ENCODE assay signal across 8 cellular contexts in genomic region chrX:76148011-76148665, GRCh38. TPM values are rescaled to one million over a fixed set of nuclear protein-coding genes. Genes with fewer than 3 reads are reported as not detected.
DNase-seq lines count a peak whose midpoint lies in the region; ATAC-seq and TF ChIP-seq lines count a peak whose summit lies in the region.

No MANE protein-coding gene starts in this region.

- peak; percentile 4 for DNase-seq in A172 (ENCODE audit: low spot score)
- peak; percentile 0 for DNase-seq in HFFc6
- peak; percentile 29 for DNase-seq in activated naive CD8-positive, alpha-beta T cell treated with anti-CD3 and anti-CD28 coated beads, Interleukin-2, amount 10 ng/mL, durations not matched to agents 7 days and 5 days
- DNase-seq in kidney tubule cell (ENCODE audit: low spot score): peak; percentile 74
- DNase-seq in activated gamma-delta T cell (lab: John Stamatoyannopoulos, UW): no peak
- DNase-seq in GM13977 (ENCODE audit: low spot score): no peak

- no peaks in the 10 kb centered on the region for H3K9me3 Mint-ChIP-seq in HFFc6
- no peaks in the 10 kb centered on the region for H3K9me3 Mint-ChIP-seq in activated naive CD8-positive, alpha-beta T cell treated with anti-CD3 and anti-CD28 coated beads, Interleukin-2, amount 10 ng/mL, durations not matched to agents 7 days and 5 days

- ATAC-seq in activated naive CD8-positive, alpha-beta T cell treated with anti-CD3 and anti-CD28 coated beads, Interleukin-2, amount 10 ng/mL, durations not matched to agents 7 days and 5 days (ENCODE audit: low read depth): no peak
- no peak for ATAC-seq in HG03432 (IDR thresholded peaks at IDR 0.05; ENCODE audit: unreplicated experiment)

- H3K36me3 Mint-ChIP-seq in HFFc6 (ENCODE audit: low read depth): no peaks in the 10 kb centered on the region
- H3K36me3 Mint-ChIP-seq in activated naive CD8-positive, alpha-beta T cell treated with anti-CD3 and anti-CD28 coated beads, Interleukin-2, amount 10 ng/mL, durations not matched to agents 7 days and 5 days: no peaks in the 10 kb centered on the region

- in situ Hi-C loops in GM13977 (cut with MboI; ENCODE audit: low pct_unique_long_range_greater_than_20kb, low sequenced_read_pairs, unreplicated experiment): no loop called here

- H3K4me3 Mint-ChIP-seq in HFFc6: peak overlapping the region; percentile 87
- peak overlapping the region; percentile 87 for H3K4me3 Mint-ChIP-seq in activated naive CD8-positive, alpha-beta T cell treated with anti-CD3 and anti-CD28 coated beads, Interleukin-2, amount 10 ng/mL, durations not matched to agents 7 days and 5 days

- POLR2A ChIA-PET in activated naive CD8-positive, alpha-beta T cell treated with anti-CD3 and anti-CD28 coated beads, Interleukin-2, amount 10 ng/mL, durations not matched to agents 7 days and 5 days (lab: Charles Lee): interaction anchor here (1.1 kb wide), 1 partner anchor 25 kb away, joined by 7 read pairs; the partner anchor contains the start of gene PBDC1

- H3K27ac ChIP-seq in temporal lobe (ENCODE audit: low read depth, low read length): peak overlapping the region; percentile 71

- TF ChIP-seq CTCF in HFFc6 (IDR thresholded peaks at IDR 0.05) (no peak), GM13977 (IDR thresholded peaks at IDR 0.05; ENCODE audit: extremely low read depth, insufficient read depth, missing control alignments) (no peak)

- H3K4me1 Mint-ChIP-seq in HFFc6 (ENCODE audit: low read depth): peaks cover 15% of the 10 kb centered on the region
- peaks cover 11% of the 10 kb centered on the region for H3K4me1 Mint-ChIP-seq in activated naive CD8-positive, alpha-beta T cell treated with anti-CD3 and anti-CD28 coated beads, Interleukin-2, amount 10 ng/mL, durations not matched to agents 7 days and 5 days

- no peaks in the 10 kb centered on the region for H3K27me3 Mint-ChIP-seq in HFFc6 (ENCODE audit: insufficient read depth)
- H3K27me3 Mint-ChIP-seq in activated naive CD8-positive, alpha-beta T cell treated with anti-CD3 and anti-CD28 coated beads, Interleukin-2, amount 10 ng/mL, durations not matched to agents 7 days and 5 days: no peaks in the 10 kb centered on the region

- H3K27ac Mint-ChIP-seq in HFFc6: peak overlapping the region; percentile 94
- H3K27ac Mint-ChIP-seq in activated naive CD8-positive, alpha-beta T cell treated with anti-CD3 and anti-CD28 coated beads, Interleukin-2, amount 10 ng/mL, durations not matched to agents 7 days and 5 days: peak overlapping the region; percentile 100

RNA-seq across cellular contexts. Expression of gene PBDC1, which starts 24.7 kb away (rescaled TPM):
- total RNA-seq in A172 (2014; rRNA removed; shearing (Covaris generic)): 17.6 and 20.3 TPM in 2 replicates
- 10 to 100 TPM; 20.6 to 28.1 (median 24.5) TPM for total RNA-seq in HFFc6 (2021; fragmentation: NEBNext Ultra II Directional; extraction: Animal tissue kit (Norgen Biotek cat#: 25700))
- 10 to 100 TPM; 23.3 to 25.5 TPM for total RNA-seq in activated naive CD8-positive, alpha-beta T cell treated with anti-CD3 and anti-CD28 coated beads, Interleukin-2, amount 10 ng/mL, durations not matched to agents 7 days and 5 days
- 19.9 TPM for total RNA-seq in temporal lobe

Comparison
In these comparisons a context has a peak if more than half of its experiments do, and no peak if none do; other contexts are left out.
1. DNase-seq: peak in A172 (single experiment), HFFc6 (single experiment), activated naive CD8-positive, alpha-beta T cell treated with anti-CD3 and anti-CD28 coated beads, Interleukin-2, amount 10 ng/mL, durations not matched to agents 7 days and 5 days (single experiment) and kidney tubule cell (single experiment); none in activated gamma-delta T cell (single experiment) and GM13977 (single experiment).